ENCODE assay signal across 1 cellular context in the genomic region with DNA sequence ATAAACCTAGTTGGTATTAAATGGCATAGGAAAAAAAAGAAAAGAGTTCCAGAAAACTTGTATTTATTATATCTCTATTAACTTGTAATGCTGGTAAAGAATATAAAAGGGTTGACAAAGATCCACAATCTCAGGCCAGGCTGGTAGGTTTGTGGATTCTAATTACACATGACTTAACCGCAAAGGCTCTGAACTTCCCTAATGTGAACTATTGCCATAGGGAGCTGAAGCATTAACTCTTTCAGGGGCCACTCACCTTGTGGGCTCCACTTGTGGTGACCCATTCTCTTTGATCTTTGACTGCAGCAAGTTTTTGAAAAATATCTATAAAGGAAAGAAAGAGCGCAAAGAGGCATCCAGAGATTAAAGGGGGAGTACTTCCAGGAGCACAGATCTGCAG.
TF ChIP-seq lines count a peak whose summit lies in the region.

No MANE protein-coding gene starts in this region.

TF ChIP-seq in HCT116, 20 proteins besides CTCF, POLR2A, EP300 and RAD21 (continued from another document):
- TF ChIP-seq, protein P1, sequence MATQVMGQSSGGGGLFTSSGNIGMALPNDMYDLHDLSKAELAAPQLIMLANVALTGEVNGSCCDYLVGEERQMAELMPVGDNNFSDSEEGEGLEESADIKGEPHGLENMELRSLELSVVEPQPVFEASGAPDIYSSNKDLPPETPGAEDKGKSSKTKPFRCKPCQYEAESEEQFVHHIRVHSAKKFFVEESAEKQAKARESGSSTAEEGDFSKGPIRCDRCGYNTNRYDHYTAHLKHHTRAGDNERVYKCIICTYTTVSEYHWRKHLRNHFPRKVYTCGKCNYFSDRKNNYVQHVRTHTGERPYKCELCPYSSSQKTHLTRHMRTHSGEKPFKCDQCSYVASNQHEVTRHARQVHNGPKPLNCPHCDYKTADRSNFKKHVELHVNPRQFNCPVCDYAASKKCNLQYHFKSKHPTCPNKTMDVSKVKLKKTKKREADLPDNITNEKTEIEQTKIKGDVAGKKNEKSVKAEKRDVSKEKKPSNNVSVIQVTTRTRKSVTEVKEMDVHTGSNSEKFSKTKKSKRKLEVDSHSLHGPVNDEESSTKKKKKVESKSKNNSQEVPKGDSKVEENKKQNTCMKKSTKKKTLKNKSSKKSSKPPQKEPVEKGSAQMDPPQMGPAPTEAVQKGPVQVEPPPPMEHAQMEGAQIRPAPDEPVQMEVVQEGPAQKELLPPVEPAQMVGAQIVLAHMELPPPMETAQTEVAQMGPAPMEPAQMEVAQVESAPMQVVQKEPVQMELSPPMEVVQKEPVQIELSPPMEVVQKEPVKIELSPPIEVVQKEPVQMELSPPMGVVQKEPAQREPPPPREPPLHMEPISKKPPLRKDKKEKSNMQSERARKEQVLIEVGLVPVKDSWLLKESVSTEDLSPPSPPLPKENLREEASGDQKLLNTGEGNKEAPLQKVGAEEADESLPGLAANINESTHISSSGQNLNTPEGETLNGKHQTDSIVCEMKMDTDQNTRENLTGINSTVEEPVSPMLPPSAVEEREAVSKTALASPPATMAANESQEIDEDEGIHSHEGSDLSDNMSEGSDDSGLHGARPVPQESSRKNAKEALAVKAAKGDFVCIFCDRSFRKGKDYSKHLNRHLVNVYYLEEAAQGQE (IDR thresholded peaks at IDR 0.05; ENCODE audit: low read depth): no peak
- no peak for TF ChIP-seq FOSL1 (IDR thresholded peaks at IDR 0.05; ENCODE audit: low read depth)
- no peak for TF ChIP-seq TCF7L2 (IDR thresholded peaks at IDR 0.05; ENCODE audit: borderline replicate concordance, extremely low read depth, insufficient read depth, insufficient read length)
- TF ChIP-seq ZFX (IDR thresholded peaks at IDR 0.05): no peak
- TF ChIP-seq, protein P2, sequence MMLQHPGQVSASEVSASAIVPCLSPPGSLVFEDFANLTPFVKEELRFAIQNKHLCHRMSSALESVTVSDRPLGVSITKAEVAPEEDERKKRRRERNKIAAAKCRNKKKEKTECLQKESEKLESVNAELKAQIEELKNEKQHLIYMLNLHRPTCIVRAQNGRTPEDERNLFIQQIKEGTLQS (IDR thresholded peaks at IDR 0.05): no peak
- TF ChIP-seq EZH2phosphoT487 (IDR thresholded peaks at IDR 0.05; ENCODE audit: borderline replicate concordance): no peak
- TF ChIP-seq SIN3A (IDR thresholded peaks at IDR 0.05; ENCODE audit: low read depth): no peak
- no peak for TF ChIP-seq ELF1 (IDR thresholded peaks at IDR 0.05; ENCODE audit: borderline replicate concordance, low read depth)
- no peak for TF ChIP-seq POLR2AphosphoS5 (IDR thresholded peaks at IDR 0.05; ENCODE audit: low read depth, low read length)
